ENCODE assay signal across 8 cellular contexts in genomic region chr3:12994607-12995388, GRCh38.
A peak's percentile ranks its signal among the peaks of the same experiment; 100 is the strongest.
DNase-seq lines count a peak whose midpoint lies in the region; ATAC-seq and TF ChIP-seq lines count a peak whose summit lies in the region.

No MANE protein-coding gene starts in this region.

- peaks cover 54% of the 10 kb centered on the region for H3K4me1 Mint-ChIP-seq in activated CD4-positive, alpha-beta memory T cell treated with anti-CD3 and anti-CD28 coated beads for 36 hours (ENCODE audit: low read depth)
- peaks cover 61% of the 10 kb centered on the region for H3K4me1 Mint-ChIP-seq in memory B cell

- TF ChIP-seq CTCF in AG10803 (conservative IDR thresholded peaks at IDR 0.05; ENCODE audit: low read length) = peak; percentile 67

- H3K27ac Mint-ChIP-seq in activated CD4-positive, alpha-beta memory T cell treated with anti-CD3 and anti-CD28 coated beads for 36 hours = peak overlapping the region; percentile 71
- peak overlapping the region; percentile 96 for H3K27ac Mint-ChIP-seq in memory B cell

- peak overlapping the region; percentile 85 for H3K4me3 Mint-ChIP-seq in activated CD4-positive, alpha-beta memory T cell treated with anti-CD3 and anti-CD28 coated beads for 36 hours
- peak overlapping the region; percentile 92 for H3K4me3 Mint-ChIP-seq in memory B cell

- peaks cover 10% of the 10 kb centered on the region for H3K36me3 Mint-ChIP-seq in activated CD4-positive, alpha-beta memory T cell treated with anti-CD3 and anti-CD28 coated beads for 36 hours
- H3K36me3 Mint-ChIP-seq in memory B cell = peaks cover 15% of the 10 kb centered on the region

- DNase-seq in AG10803 (ENCODE audit: low read depth) (peak; percentile 74), NCI-H524 treated with DMSO at 0.1 percent for 48 hours (lab: John Stamatoyannopoulos, UW) (peak; percentile 27), memory B cell (ENCODE audit: low spot score in 2 of 2) (peak; percentile 86 to 93)
- DNase-seq in activated CD4-positive, alpha-beta memory T cell treated with anti-CD3 and anti-CD28 coated beads for 36 hours = peak; percentile 92
- peak; percentile 79 for DNase-seq in effector CD4-positive, alpha-beta T cell
- DNase-seq in stimulated activated CD4-positive, alpha-beta T cell treated with anti-CD3 and anti-CD28 coated beads, TNF-alpha, amount 100 ng/mL, for 48 hours (ENCODE audit: low read depth in 3 of 3) = peak; percentile 73 to 80 (median 75)

- H3K27me3 Mint-ChIP-seq in activated CD4-positive, alpha-beta memory T cell treated with anti-CD3 and anti-CD28 coated beads for 36 hours = no peaks in the 10 kb centered on the region
- no peaks in the 10 kb centered on the region for H3K27me3 Mint-ChIP-seq in memory B cell

- intact Hi-C loops in activated CD4-positive, alpha-beta memory T cell treated with anti-CD3 and anti-CD28 coated beads for 36 hours (cut with micrococcal nuclease) = loop anchor here (1.0 to 5.0 kb wide), 4 partner anchors 8 to 45 kb away; no protein-coding TSS in a partner anchor

- peak overlapping the region; percentile 75 for H3K4me3 ChIP-seq in AG10803 (ENCODE audit: low read length)

- POLR2A ChIA-PET in activated CD4-positive, alpha-beta memory T cell treated with anti-CD3 and anti-CD28 coated beads for 36 hours (lab: Charles Lee) = interaction anchor here (0.6 to 2.1 kb wide), 7 partner anchors 12 to 76 kb away, joined by 3 to 8 read pairs (median 3); no protein-coding TSS in a partner anchor

- ATAC-seq in GM18867 (IDR thresholded peaks at IDR 0.05; ENCODE audit: unreplicated experiment) (peak; percentile 76), HG03108 (IDR thresholded peaks at IDR 0.05; ENCODE audit: unreplicated experiment) (peak; percentile 60), memory B cell (ENCODE audit: low read depth) (peak; percentile 79)

- no peaks in the 10 kb centered on the region for H3K9me3 Mint-ChIP-seq in activated CD4-positive, alpha-beta memory T cell treated with anti-CD3 and anti-CD28 coated beads for 36 hours
- no peaks in the 10 kb centered on the region for H3K9me3 Mint-ChIP-seq in memory B cell

- CTCF ChIA-PET in activated CD4-positive, alpha-beta memory T cell treated with anti-CD3 and anti-CD28 coated beads for 36 hours (lab: Charles Lee) = interaction anchor here (0.6 to 4.3 kb wide), 29 partner anchors 9 to 457 kb away, joined by 3 to 71 read pairs (median 5); partner anchors contain the start of gene RPL32

Comparison
In these comparisons a context has a peak if more than half of its experiments do, and no peak if none do; other contexts are left out.
1. Peak in every context shown above with its lines: DNase-seq, ATAC-seq and H3K4me3 ChIP-seq.
2. DNase-seq: peak in every context shown above with its lines; median percentile 92 in activated CD4-positive, alpha-beta memory T cell treated with anti-CD3 and anti-CD28 coated beads for 36 hours; 90 in memory B cell; 79 in effector CD4-positive, alpha-beta T cell; 75 in stimulated activated CD4-positive, alpha-beta T cell treated with anti-CD3 and anti-CD28 coated beads, TNF-alpha, amount 100 ng/mL, for 48 hours; 74 in AG10803; 27 in NCI-H524 treated with DMSO at 0.1 percent for 48 hours.